ENCODE assay signal across 15 cellular contexts in genomic region chr4:94561249-94562024, GRCh38.
DNase-seq lines count a peak whose midpoint lies in the region; ATAC-seq and TF ChIP-seq lines count a peak whose summit lies in the region.
"Had no signal": no experiment of that assay in that cellular context is flagged by ENCODE, and none has a peak within 500 bp of the region (broad histone marks: within the 10 kb centered on the region; RNA-seq: fewer than 3 reads in every experiment).

No MANE protein-coding gene starts in this region.

- WGBS in SK-N-SH (ENCODE audit: low lambda C conversion rate): 78% methylated on average over 5 of the region's 5 CpGs

- H4K20me1 ChIP-seq in SK-N-SH (ENCODE audit: insufficient read depth): no peaks in the 10 kb centered on the region
- H4K20me1 ChIP-seq: BLaER1 had no signal

- peaks cover 0 to 5% of the 10 kb centered on the region in 2 experiments for H3K36me3 ChIP-seq in SK-N-SH (replicated peaks in 1 of 2; ENCODE audit: control insufficient read depth in 1 of 2, insufficient read depth in 2 of 2, low read length in 1 of 2)
- H3K36me3 ChIP-seq in naive thymus-derived CD4-positive, alpha-beta T cell (ENCODE audit: control insufficient read depth in 2 of 3, insufficient read depth in 3 of 3, low read length in 3 of 3): no peaks in the 10 kb centered on the region
- H3K36me3 ChIP-seq: BLaER1 had no signal

- intact Hi-C loops in naive thymus-derived CD4-positive, alpha-beta T cell (cut with micrococcal nuclease): no loop called here
- intact Hi-C loops in activated T-helper 2 cell treated with anti-CD3 and anti-CD28 coated beads, Interferon-gamma antibody, Interleukin-2, Interleukin-4, amounts not matched to agents 10 μg/mL and 5 μg/mL and 100 μg/mL, durations not matched to agents 14 hours and 24 hours and 36 hours (cut with micrococcal nuclease): no loop called here

- no peak overlapping the region for H3K27ac Mint-ChIP-seq in naive thymus-derived CD4-positive, alpha-beta T cell
- H3K27ac Mint-ChIP-seq in activated T-helper 2 cell treated with anti-CD3 and anti-CD28 coated beads, Interferon-gamma antibody, Interleukin-2, Interleukin-4, amounts not matched to agents 10 μg/mL and 5 μg/mL and 100 μg/mL, durations not matched to agents 14 hours and 24 hours and 36 hours: no peak overlapping the region
- H3K27ac Mint-ChIP-seq: activated CD4-positive, alpha-beta T cell treated with anti-CD3 and anti-CD28 coated beads, Interleukin-2, amount 10 ng/mL, durations not matched to agents 24 days and 14 days; activated naive CD4-positive, alpha-beta T cell treated with anti-CD3 and anti-CD28 coated beads, Interleukin-2, amount 50 U/mL, for 72 hours; progenitor cell of endocrine pancreas had no signal

- H3K9me3 ChIP-seq in SK-N-SH: no peaks in the 10 kb centered on the region
- no peaks in the 10 kb centered on the region for H3K9me3 ChIP-seq in naive thymus-derived CD4-positive, alpha-beta T cell (ENCODE audit: control insufficient read depth in 2 of 3, low read length in 3 of 3)
- H3K9me3 ChIP-seq: BLaER1 had no signal

- TF ChIP-seq RAD21 in SK-N-SH (IDR thresholded peaks at IDR 0.05; ENCODE audit: low read length): no peak

- TF ChIP-seq CTCF in SK-N-SH (IDR thresholded peaks at IDR 0.05) (no peak), fibroblast of pulmonary artery (IDR thresholded peaks at IDR 0.05; ENCODE audit: low read length, missing control alignments) (no peak)

- H3K27me3 Mint-ChIP-seq in naive thymus-derived CD4-positive, alpha-beta T cell: no peaks in the 10 kb centered on the region
- H3K27me3 Mint-ChIP-seq in activated T-helper 2 cell treated with anti-CD3 and anti-CD28 coated beads, Interferon-gamma antibody, Interleukin-2, Interleukin-4, amounts not matched to agents 10 μg/mL and 5 μg/mL and 100 μg/mL, durations not matched to agents 14 hours and 24 hours and 36 hours (ENCODE audit: low read depth): no peaks in the 10 kb centered on the region
- H3K27me3 Mint-ChIP-seq: activated CD4-positive, alpha-beta T cell treated with anti-CD3 and anti-CD28 coated beads, Interleukin-2, amount 10 ng/mL, durations not matched to agents 24 days and 14 days; progenitor cell of endocrine pancreas had no signal

- CTCF ChIA-PET in SK-N-SH (lab: Yijun Ruan, JAX): no interaction called here
- CTCF ChIA-PET in naive thymus-derived CD4-positive, alpha-beta T cell (lab: Charles Lee): no interaction called here

- no peak overlapping the region for H2AFZ ChIP-seq in SK-N-SH (ENCODE audit: low read depth)

- H3K79me2 ChIP-seq in SK-N-SH (ENCODE audit: insufficient read depth): peaks cover 88% of the 10 kb centered on the region

- H3K27me3 ChIP-seq in SK-N-SH (ENCODE audit: insufficient read depth): no peaks in the 10 kb centered on the region
- no peaks in the 10 kb centered on the region for H3K27me3 ChIP-seq in naive thymus-derived CD4-positive, alpha-beta T cell (ENCODE audit: control insufficient read depth in 2 of 2, insufficient read depth in 2 of 2, low read length in 2 of 2)
- H3K27me3 ChIP-seq: BLaER1 had no signal

- peaks cover 39% of the 10 kb centered on the region for H3F3A ChIP-seq in SK-N-SH (replicated peaks; ENCODE audit: insufficient read depth)

- H3K9me3 Mint-ChIP-seq in naive thymus-derived CD4-positive, alpha-beta T cell: peaks cover 0 to 8% (median 0%) of the 10 kb centered on the region in 11 donors
- no peaks in the 10 kb centered on the region for H3K9me3 Mint-ChIP-seq in activated T-helper 2 cell treated with anti-CD3 and anti-CD28 coated beads, Interferon-gamma antibody, Interleukin-2, Interleukin-4, amounts not matched to agents 10 μg/mL and 5 μg/mL and 100 μg/mL, durations not matched to agents 14 hours and 24 hours and 36 hours
- H3K9me3 Mint-ChIP-seq: activated naive CD4-positive, alpha-beta T cell treated with anti-CD3 and anti-CD28 coated beads, Interleukin-2, amount 50 U/mL, for 72 hours had no signal

- peaks cover 0 to 7% (median 4%) of the 10 kb centered on the region in 5 donors for H3K36me3 Mint-ChIP-seq in naive thymus-derived CD4-positive, alpha-beta T cell
- no peaks in the 10 kb centered on the region for H3K36me3 Mint-ChIP-seq in activated T-helper 2 cell treated with anti-CD3 and anti-CD28 coated beads, Interferon-gamma antibody, Interleukin-2, Interleukin-4, amounts not matched to agents 10 μg/mL and 5 μg/mL and 100 μg/mL, durations not matched to agents 14 hours and 24 hours and 36 hours (ENCODE audit: low read depth)
- H3K36me3 Mint-ChIP-seq: activated naive CD4-positive, alpha-beta T cell treated with anti-CD3 and anti-CD28 coated beads, Interleukin-2, amount 50 U/mL, for 72 hours had no signal

- no peak overlapping the region; the same call in 1 of the 2 replicates for H3K9ac ChIP-seq in SK-N-SH
- H3K9ac ChIP-seq: BLaER1 had no signal

- POLR2A ChIA-PET in SK-N-SH (lab: Yijun Ruan, JAX): no interaction called here
- POLR2A ChIA-PET in naive thymus-derived CD4-positive, alpha-beta T cell (lab: Charles Lee): no interaction called here

- H3K4me3 Mint-ChIP-seq in naive thymus-derived CD4-positive, alpha-beta T cell: no peak overlapping the region
- H3K4me3 Mint-ChIP-seq in activated T-helper 2 cell treated with anti-CD3 and anti-CD28 coated beads, Interferon-gamma antibody, Interleukin-2, Interleukin-4, amounts not matched to agents 10 μg/mL and 5 μg/mL and 100 μg/mL, durations not matched to agents 14 hours and 24 hours and 36 hours (ENCODE audit: low read depth): no peak overlapping the region
- H3K4me3 Mint-ChIP-seq: activated CD4-positive, alpha-beta T cell treated with anti-CD3 and anti-CD28 coated beads, Interleukin-2, amount 10 ng/mL, durations not matched to agents 24 days and 14 days had no signal

- peak overlapping the region; percentile 54; the same call in 1 of the 2 replicates for H3K4me2 ChIP-seq in SK-N-SH
- H3K4me2 ChIP-seq: BLaER1 had no signal

- TF ChIP-seq EP300 in SK-N-SH (IDR thresholded peaks at IDR 0.05; ENCODE audit: borderline replicate concordance in 1 of 2, low read depth in 1 of 2, low read length in 1 of 2): peak in 1 of 2 experiments; percentile 73; a peak in 2 of 4 replicates

- no peaks in the 10 kb centered on the region for H3K9me2 ChIP-seq in SK-N-SH

- H3K27ac ChIP-seq in SK-N-SH (ENCODE audit: low read depth in 2 of 2, low read length in 1 of 2): peak overlapping the region in 1 of 2 experiments; percentile 62; a peak in 2 of 4 replicates
- no peak overlapping the region for H3K27ac ChIP-seq in naive thymus-derived CD4-positive, alpha-beta T cell (ENCODE audit: low read depth, low read length)
- H3K27ac ChIP-seq: BLaER1, epithelial cell of prostate had no signal

- H3K4me3 ChIP-seq in SK-N-SH (ENCODE audit: low read depth in 2 of 2, low read length in 1 of 2) (no peak overlapping the region), fibroblast of pulmonary artery (replicated peaks; ENCODE audit: low read depth, low read length) (no peak overlapping the region)
- H3K4me3 ChIP-seq in naive thymus-derived CD4-positive, alpha-beta T cell (ENCODE audit: low read length): no peak overlapping the region
- H3K4me3 ChIP-seq: BLaER1 had no signal

- peak; percentile 5 for DNase-seq in AG08396 (ENCODE audit: low spot score)
- no peak for DNase-seq in SK-N-SH
- DNase-seq in fibroblast of pulmonary artery (ENCODE audit: low read depth): peak; percentile 69
- DNase-seq in non-pigmented ciliary epithelial cell (ENCODE audit: low read depth): peak; percentile 83
- DNase-seq in naive thymus-derived CD4-positive, alpha-beta T cell: no peak
- DNase-seq in NCI-H1092 (lab: John Stamatoyannopoulos, UW): no peak
- no peak for DNase-seq in activated T-helper 2 cell treated with anti-CD3 and anti-CD28 coated beads, Interferon-gamma antibody, Interleukin-2, Interleukin-4, amounts not matched to agents 10 μg/mL and 5 μg/mL and 100 μg/mL, durations not matched to agents 14 hours and 24 hours and 36 hours (ENCODE audit: low spot score)
- DNase-seq: activated CD4-positive, alpha-beta T cell treated with anti-CD3 and anti-CD28 coated beads, Interleukin-2, amount 10 ng/mL, durations not matched to agents 24 days and 14 days; left colon; NCI-H748 treated with DMSO at 0.1 percent for 48 hours had no signal

- peaks cover 0 to 42% of the 10 kb centered on the region in 2 experiments; a peak in 3 of 4 replicates for H3K4me1 ChIP-seq in SK-N-SH (ENCODE audit: control insufficient read depth in 1 of 2, insufficient read depth in 2 of 2, low read depth in 1 of 2, low read length in 1 of 2)
- no peaks in the 10 kb centered on the region for H3K4me1 ChIP-seq in naive thymus-derived CD4-positive, alpha-beta T cell (ENCODE audit: control insufficient read depth in 2 of 2, insufficient read depth in 2 of 2, low read length in 2 of 2)

- no peak for ATAC-seq in naive thymus-derived CD4-positive, alpha-beta T cell
- ATAC-seq in GM18873 (IDR thresholded peaks at IDR 0.05; ENCODE audit: low FRiP score, unreplicated experiment): no peak
- ATAC-seq: activated naive CD4-positive, alpha-beta T cell treated with anti-CD3 and anti-CD28 coated beads, Interleukin-2, amount 50 U/mL, for 72 hours; left colon had no signal

- peaks cover 0 to 4% (median 0%) of the 10 kb centered on the region in 7 donors for H3K4me1 Mint-ChIP-seq in naive thymus-derived CD4-positive, alpha-beta T cell
- peaks cover 9% of the 10 kb centered on the region for H3K4me1 Mint-ChIP-seq in activated T-helper 2 cell treated with anti-CD3 and anti-CD28 coated beads, Interferon-gamma antibody, Interleukin-2, Interleukin-4, amounts not matched to agents 10 μg/mL and 5 μg/mL and 100 μg/mL, durations not matched to agents 14 hours and 24 hours and 36 hours (ENCODE audit: low read depth)
- H3K4me1 Mint-ChIP-seq: activated CD4-positive, alpha-beta T cell treated with anti-CD3 and anti-CD28 coated beads, Interleukin-2, amount 10 ng/mL, durations not matched to agents 24 days and 14 days had no signal

TF ChIP-seq in SK-N-SH, 30 proteins besides CTCF, POLR2A, EP300 and RAD21 (continues in another document):
- TF ChIP-seq TAF1 (IDR thresholded peaks at IDR 0.05; ENCODE audit: borderline replicate concordance, low read depth, low read length): no peak
- TF ChIP-seq USF1 (IDR thresholded peaks at IDR 0.05; ENCODE audit: borderline replicate concordance, low read depth): no peak
- no peak for TF ChIP-seq EZH2phosphoT487 (IDR thresholded peaks at IDR 0.05; ENCODE audit: borderline replicate concordance, low read depth)
- peak; percentile 86 for TF ChIP-seq TCF12 (IDR thresholded peaks at IDR 0.05)
- TF ChIP-seq TEAD4 (IDR thresholded peaks at IDR 0.05; ENCODE audit: borderline replicate concordance, insufficient read depth): peak; percentile 40; the same call in 1 of the 2 replicates

Comparison
In these comparisons a context has a peak if more than half of its experiments do, and no peak if none do; other contexts are left out.
1. DNase-seq: peak in AG08396 (single experiment), fibroblast of pulmonary artery (single experiment) and non-pigmented ciliary epithelial cell (single experiment); none in SK-N-SH (single experiment), naive thymus-derived CD4-positive, alpha-beta T cell (0 of 9), NCI-H1092 (single experiment) and activated T-helper 2 cell treated with anti-CD3 and anti-CD28 coated beads, Interferon-gamma antibody, Interleukin-2, Interleukin-4, amounts not matched to agents 10 μg/mL and 5 μg/mL and 100 μg/mL, durations not matched to agents 14 hours and 24 hours and 36 hours (single experiment).